1 cellular context compared by ENCODE assay signal in genomic region chr4:1784789-1785591, GRCh38.
TF ChIP-seq lines count a peak whose summit lies in the region.

No MANE protein-coding gene starts in this region.

TF ChIP-seq in HepG2, 621 proteins besides CTCF, POLR2A, EP300 and RAD21 (continued from another document and continues in another):
- TF ChIP-seq ZNF589 (CRISPR knock-in tag; conservative IDR thresholded peaks at IDR 0.05) (no peak), HMGXB4 (CRISPR knock-in tag; IDR thresholded peaks at IDR 0.05; ENCODE audit: borderline replicate concordance in 1 of 2, low read depth in 1 of 2) (peak; percentile 74 to 81; a peak in 3 of 4 replicates), ZFP36L1 (CRISPR knock-in tag; IDR thresholded peaks at IDR 0.05) (no peak), TOE1 (CRISPR knock-in tag; IDR thresholded peaks at IDR 0.05) (no peak), PHF21A (CRISPR knock-in tag; IDR thresholded peaks at IDR 0.05) (peak; percentile 95), MTF2 (CRISPR knock-in tag; IDR thresholded peaks at IDR 0.05; ENCODE audit: borderline replicate concordance) (no peak), SNRNP70 (IDR thresholded peaks at IDR 0.05; ENCODE audit: low read depth, low read length) (no peak), ZNF33A (CRISPR knock-in tag; IDR thresholded peaks at IDR 0.05; ENCODE audit: borderline replicate concordance) (no peak), ZBTB38 (CRISPR knock-in tag; IDR thresholded peaks at IDR 0.05) (peak; percentile 78), MIER3 (CRISPR knock-in tag; IDR thresholded peaks at IDR 0.05; ENCODE audit: borderline replicate concordance) (no peak; the same call in 1 of the 2 replicates), NRL (CRISPR knock-in tag; IDR thresholded peaks at IDR 0.05; ENCODE audit: borderline replicate concordance) (no peak; the same call in 1 of the 2 replicates), ARNTL (CRISPR knock-in tag; IDR thresholded peaks at IDR 0.05) (peak; percentile 80; the same call in 1 of the 2 replicates), ZNF44 (CRISPR knock-in tag; IDR thresholded peaks at IDR 0.05) (no peak), ZNF335 (CRISPR knock-in tag; IDR thresholded peaks at IDR 0.05) (no peak), NAIF1 (CRISPR knock-in tag; IDR thresholded peaks at IDR 0.05; ENCODE audit: borderline replicate concordance) (no peak), MEF2D (CRISPR knock-in tag; IDR thresholded peaks at IDR 0.05) (peak; percentile 79; the same call in 1 of the 2 replicates), POLR2G (IDR thresholded peaks at IDR 0.05; ENCODE audit: low read depth, low read length) (peak; percentile 86)
- TF ChIP-seq, protein P1, sequence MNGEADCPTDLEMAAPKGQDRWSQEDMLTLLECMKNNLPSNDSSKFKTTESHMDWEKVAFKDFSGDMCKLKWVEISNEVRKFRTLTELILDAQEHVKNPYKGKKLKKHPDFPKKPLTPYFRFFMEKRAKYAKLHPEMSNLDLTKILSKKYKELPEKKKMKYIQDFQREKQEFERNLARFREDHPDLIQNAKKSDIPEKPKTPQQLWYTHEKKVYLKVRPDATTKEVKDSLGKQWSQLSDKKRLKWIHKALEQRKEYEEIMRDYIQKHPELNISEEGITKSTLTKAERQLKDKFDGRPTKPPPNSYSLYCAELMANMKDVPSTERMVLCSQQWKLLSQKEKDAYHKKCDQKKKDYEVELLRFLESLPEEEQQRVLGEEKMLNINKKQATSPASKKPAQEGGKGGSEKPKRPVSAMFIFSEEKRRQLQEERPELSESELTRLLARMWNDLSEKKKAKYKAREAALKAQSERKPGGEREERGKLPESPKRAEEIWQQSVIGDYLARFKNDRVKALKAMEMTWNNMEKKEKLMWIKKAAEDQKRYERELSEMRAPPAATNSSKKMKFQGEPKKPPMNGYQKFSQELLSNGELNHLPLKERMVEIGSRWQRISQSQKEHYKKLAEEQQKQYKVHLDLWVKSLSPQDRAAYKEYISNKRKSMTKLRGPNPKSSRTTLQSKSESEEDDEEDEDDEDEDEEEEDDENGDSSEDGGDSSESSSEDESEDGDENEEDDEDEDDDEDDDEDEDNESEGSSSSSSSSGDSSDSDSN (CRISPR knock-in tag; IDR thresholded peaks at IDR 0.05): peak; percentile 91
- TF ChIP-seq, protein P2, sequence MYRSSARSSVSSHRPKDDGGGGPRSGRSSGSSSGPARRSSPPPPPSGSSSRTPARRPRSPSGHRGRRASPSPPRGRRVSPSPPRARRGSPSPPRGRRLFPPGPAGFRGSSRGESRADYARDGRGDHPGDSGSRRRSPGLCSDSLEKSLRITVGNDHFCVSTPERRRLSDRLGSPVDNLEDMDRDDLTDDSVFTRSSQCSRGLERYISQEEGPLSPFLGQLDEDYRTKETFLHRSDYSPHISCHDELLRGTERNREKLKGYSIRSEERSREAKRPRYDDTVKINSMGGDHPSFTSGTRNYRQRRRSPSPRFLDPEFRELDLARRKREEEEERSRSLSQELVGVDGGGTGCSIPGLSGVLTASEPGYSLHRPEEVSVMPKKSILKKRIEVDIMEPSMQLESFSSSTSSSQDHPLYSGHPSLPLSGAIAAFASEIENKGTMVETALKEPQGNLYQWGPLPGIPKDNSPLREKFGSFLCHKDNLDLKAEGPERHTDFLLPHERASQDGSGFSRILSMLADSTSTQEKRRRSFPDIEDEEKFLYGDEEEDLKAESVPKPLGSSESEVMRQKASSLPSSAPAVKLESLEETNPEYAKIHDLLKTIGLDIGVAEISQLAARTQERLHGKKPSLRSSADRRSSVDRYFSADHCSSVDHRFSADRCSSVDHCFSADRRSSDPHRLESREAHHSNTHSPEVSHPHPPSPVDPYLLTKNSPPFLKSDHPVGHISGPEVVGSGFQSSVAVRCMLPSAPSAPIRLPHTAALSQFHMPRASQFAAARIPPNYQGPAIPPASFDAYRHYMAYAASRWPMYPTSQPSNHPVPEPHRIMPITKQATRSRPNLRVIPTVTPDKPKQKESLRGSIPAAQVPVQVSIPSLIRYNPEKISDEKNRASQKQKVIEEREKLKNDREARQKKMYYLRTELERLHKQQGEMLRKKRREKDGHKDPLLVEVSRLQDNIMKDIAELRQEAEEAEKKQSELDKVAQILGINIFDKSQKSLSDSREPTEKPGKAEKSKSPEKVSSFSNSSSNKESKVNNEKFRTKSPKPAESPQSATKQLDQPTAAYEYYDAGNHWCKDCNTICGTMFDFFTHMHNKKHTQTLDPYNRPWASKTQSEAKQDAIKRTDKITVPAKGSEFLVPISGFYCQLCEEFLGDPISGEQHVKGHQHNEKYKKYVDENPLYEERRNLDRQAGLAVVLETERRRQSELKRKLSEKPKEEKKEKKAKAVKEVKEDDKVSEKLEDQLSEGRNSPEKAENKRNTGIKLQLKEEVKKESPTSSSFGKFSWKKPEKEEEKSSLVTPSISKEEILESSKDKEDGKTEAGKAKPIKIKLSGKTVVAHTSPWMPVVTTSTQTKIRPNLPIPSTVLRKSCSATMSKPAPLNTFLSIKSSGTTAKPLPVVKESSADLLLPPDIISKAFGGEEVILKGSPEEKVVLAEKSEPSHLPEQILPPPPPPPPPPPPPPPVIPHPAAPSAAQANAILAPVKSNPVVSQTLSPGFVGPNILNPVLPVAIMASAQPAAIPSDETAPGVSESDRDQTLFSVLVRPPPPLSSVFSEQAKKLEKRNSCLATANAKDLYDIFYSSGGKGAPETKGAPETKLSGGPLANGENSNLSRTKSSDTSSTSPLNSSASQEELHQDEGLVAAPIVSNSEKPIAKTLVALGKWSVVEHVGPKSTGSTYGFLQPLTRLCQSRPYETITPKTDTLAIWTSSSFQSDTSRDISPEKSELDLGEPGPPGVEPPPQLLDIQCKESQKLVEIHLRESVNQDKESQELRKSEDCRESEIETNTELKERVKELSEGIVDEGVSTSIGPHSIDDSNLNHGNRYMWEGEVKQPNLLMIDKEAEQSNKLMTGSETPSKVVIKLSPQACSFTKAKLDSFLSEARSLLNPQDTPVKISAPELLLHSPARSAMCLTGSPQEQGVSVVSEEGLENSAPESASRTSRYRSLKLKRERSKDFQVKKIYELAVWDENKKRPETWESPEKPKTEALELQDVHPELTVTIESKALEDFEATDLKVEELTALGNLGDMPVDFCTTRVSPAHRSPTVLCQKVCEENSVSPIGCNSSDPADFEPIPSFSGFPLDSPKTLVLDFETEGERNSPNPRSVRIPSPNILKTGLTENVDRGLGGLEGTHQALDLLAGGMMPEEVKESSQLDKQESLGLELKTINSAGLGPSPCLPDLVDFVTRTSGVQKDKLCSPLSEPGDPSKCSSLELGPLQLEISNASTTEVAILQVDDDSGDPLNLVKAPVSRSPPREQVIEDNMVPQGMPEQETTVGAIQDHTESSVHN (CRISPR knock-in tag; IDR thresholded peaks at IDR 0.05): 0 out of 2 replicates have a peak, but pooled peaks have one; percentile 57
- TF ChIP-seq, protein P3, sequence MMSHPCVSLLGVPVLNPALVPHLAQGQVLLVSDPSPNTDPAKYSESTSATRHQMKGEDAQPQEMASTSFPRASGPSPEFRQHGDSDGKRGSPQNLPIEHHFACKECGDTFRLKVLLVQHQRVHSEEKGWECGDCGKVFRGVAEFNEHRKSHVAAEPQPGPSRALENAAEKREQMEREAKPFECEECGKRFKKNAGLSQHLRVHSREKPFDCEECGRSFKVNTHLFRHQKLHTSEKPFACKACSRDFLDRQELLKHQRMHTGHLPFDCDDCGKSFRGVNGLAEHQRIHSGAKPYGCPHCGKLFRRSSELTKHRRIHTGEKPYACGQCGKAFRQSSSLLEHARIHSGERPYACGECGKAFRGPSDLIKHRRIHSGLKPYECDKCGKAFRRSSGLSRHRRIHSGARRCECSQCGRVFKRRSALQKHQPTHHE (CRISPR knock-in tag; IDR thresholded peaks at IDR 0.05; ENCODE audit: borderline replicate concordance): no peak
- TF ChIP-seq, protein P4, sequence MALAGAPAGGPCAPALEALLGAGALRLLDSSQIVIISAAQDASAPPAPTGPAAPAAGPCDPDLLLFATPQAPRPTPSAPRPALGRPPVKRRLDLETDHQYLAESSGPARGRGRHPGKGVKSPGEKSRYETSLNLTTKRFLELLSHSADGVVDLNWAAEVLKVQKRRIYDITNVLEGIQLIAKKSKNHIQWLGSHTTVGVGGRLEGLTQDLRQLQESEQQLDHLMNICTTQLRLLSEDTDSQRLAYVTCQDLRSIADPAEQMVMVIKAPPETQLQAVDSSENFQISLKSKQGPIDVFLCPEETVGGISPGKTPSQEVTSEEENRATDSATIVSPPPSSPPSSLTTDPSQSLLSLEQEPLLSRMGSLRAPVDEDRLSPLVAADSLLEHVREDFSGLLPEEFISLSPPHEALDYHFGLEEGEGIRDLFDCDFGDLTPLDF (CRISPR knock-in tag; IDR thresholded peaks at IDR 0.05): no peak
- TF ChIP-seq, protein P5, sequence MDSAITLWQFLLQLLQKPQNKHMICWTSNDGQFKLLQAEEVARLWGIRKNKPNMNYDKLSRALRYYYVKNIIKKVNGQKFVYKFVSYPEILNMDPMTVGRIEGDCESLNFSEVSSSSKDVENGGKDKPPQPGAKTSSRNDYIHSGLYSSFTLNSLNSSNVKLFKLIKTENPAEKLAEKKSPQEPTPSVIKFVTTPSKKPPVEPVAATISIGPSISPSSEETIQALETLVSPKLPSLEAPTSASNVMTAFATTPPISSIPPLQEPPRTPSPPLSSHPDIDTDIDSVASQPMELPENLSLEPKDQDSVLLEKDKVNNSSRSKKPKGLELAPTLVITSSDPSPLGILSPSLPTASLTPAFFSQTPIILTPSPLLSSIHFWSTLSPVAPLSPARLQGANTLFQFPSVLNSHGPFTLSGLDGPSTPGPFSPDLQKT (CRISPR knock-in tag; IDR thresholded peaks at IDR 0.05; ENCODE audit: borderline replicate concordance): no peak
- TF ChIP-seq, protein P6, sequence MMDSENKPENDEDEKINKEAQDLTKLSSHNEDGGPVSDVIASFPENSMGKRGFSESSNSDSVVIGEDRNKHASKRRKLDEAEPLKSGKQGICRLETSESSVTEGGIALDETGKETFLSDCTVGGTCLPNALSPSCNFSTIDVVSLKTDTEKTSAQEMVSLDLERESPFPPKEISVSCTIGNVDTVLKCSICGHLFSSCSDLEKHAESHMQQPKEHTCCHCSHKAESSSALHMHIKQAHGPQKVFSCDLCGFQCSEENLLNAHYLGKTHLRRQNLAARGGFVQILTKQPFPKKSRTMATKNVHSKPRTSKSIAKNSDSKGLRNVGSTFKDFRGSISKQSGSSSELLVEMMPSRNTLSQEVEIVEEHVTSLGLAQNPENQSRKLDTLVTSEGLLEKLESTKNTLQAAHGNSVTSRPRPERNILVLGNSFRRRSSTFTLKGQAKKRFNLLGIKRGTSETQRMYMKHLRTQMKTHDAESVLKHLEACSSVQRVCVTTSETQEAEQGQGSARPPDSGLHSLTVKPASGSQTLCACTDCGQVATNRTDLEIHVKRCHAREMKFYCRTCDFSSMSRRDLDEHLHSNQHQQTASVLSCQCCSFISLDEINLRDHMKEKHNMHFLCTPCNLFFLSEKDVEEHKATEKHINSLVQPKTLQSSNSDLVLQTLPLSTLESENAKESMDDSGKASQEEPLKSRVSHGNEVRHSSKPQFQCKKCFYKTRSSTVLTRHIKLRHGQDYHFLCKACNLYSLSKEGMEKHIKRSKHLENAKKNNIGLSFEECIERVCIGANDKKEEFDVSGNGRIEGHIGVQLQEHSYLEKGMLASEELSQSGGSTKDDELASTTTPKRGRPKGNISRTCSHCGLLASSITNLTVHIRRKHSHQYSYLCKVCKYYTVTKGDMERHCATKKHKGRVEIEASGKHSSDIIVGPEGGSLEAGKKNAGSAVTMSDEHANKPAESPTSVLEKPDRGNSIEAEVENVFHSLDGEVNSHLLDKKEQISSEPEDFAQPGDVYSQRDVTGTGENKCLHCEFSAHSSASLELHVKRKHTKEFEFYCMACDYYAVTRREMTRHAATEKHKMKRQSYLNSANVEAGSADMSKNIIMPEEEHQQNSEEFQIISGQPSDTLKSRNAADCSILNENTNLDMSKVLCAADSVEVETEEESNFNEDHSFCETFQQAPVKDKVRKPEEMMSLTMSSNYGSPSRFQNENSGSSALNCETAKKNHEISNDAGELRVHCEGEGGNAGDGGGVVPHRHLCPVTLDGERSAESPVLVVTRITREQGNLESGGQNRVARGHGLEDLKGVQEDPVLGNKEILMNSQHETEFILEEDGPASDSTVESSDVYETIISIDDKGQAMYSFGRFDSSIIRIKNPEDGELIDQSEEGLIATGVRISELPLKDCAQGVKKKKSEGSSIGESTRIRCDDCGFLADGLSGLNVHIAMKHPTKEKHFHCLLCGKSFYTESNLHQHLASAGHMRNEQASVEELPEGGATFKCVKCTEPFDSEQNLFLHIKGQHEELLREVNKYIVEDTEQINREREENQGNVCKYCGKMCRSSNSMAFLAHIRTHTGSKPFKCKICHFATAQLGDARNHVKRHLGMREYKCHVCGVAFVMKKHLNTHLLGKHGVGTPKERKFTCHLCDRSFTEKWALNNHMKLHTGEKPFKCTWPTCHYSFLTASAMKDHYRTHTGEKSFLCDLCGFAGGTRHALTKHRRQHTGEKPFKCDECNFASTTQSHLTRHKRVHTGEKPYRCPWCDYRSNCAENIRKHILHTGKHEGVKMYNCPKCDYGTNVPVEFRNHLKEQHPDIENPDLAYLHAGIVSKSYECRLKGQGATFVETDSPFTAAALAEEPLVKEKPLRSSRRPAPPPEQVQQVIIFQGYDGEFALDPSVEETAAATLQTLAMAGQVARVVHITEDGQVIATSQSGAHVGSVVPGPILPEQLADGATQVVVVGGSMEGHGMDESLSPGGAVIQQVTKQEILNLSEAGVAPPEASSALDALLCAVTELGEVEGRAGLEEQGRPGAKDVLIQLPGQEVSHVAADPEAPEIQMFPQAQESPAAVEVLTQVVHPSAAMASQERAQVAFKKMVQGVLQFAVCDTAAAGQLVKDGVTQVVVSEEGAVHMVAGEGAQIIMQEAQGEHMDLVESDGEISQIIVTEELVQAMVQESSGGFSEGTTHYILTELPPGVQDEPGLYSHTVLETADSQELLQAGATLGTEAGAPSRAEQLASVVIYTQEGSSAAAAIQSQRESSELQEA (CRISPR knock-in tag; IDR thresholded peaks at IDR 0.05; ENCODE audit: not compliant biosample characterization): no peak
